Comparison of ENCODE assay signal across 8 cellular contexts in the genomic region with DNA sequence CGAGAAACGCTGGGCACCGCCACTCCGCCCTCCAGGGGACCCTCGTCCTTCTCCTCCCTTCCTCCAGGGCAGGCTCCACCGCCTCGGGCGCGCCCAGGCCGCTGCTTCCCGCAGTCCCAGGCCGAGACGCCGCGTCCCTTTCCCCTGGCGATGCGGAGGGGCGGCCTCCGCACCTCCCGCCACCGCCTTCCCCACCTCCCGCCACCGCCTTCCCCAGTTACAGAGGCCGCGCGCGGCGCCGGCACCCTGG. TPM values are rescaled to one million over a fixed set of nuclear protein-coding genes. Genes with fewer than 3 reads are reported as not detected.
DNase-seq lines count a peak whose midpoint lies in the region; FAIRE-seq lines count a peak whose summit lies in the region.

No MANE protein-coding gene starts in this region.

- H3K27ac Mint-ChIP-seq in T-helper 2 cell treated with Interferon-gamma antibody and Interleukin-4, amounts not matched to agents 5 μg/mL and 100 μg/mL, for 36 hours: peak overlapping the region; percentile 100
- peak overlapping the region; percentile 100 for H3K27ac Mint-ChIP-seq in activated T-helper 1 cell treated with anti-CD3 and anti-CD28 coated beads, Interleukin-12 subunit alpha, Interleukin-12 subunit beta, Interleukin-2, Interleukin-4 antibody, amounts not matched to agents 30 ng/mL and 10 ng/mL and 1 ng/mL, durations not matched to agents 14 hours and 24 hours and 36 hours

- H3K27me3 Mint-ChIP-seq in T-helper 2 cell treated with Interferon-gamma antibody and Interleukin-4, amounts not matched to agents 5 μg/mL and 100 μg/mL, for 36 hours (ENCODE audit: low read depth): peaks cover 2% of the 10 kb centered on the region
- peaks cover 6% of the 10 kb centered on the region for H3K27me3 Mint-ChIP-seq in activated T-helper 1 cell treated with anti-CD3 and anti-CD28 coated beads, Interleukin-12 subunit alpha, Interleukin-12 subunit beta, Interleukin-2, Interleukin-4 antibody, amounts not matched to agents 30 ng/mL and 10 ng/mL and 1 ng/mL, durations not matched to agents 14 hours and 24 hours and 36 hours (ENCODE audit: insufficient read depth)

- peak overlapping the region; percentile 86 to 99 for H3K4me3 ChIP-seq in small intestine (ENCODE audit: low read depth in 1 of 2, low read length in 2 of 2)

- H3K4me1 ChIP-seq in small intestine (ENCODE audit: control insufficient read depth in 2 of 2, insufficient read depth in 1 of 2, low read depth in 1 of 2, low read length in 1 of 2): peaks cover 11 to 15% of the 10 kb centered on the region in 2 donors

- no peaks in the 10 kb centered on the region for H3K27me3 ChIP-seq in small intestine (ENCODE audit: control insufficient read depth in 2 of 2, insufficient read depth in 2 of 2, low read length in 2 of 2)

- intact Hi-C loops in activated T-helper 1 cell treated with anti-CD3 and anti-CD28 coated beads, Interleukin-12 subunit alpha, Interleukin-12 subunit beta, Interleukin-2, Interleukin-4 antibody, amounts not matched to agents 30 ng/mL and 10 ng/mL and 1 ng/mL, durations not matched to agents 14 hours and 24 hours and 36 hours (cut with micrococcal nuclease): loop anchor here (2.0 to 10.0 kb wide), 8 partner anchors 107 to 1376 kb away; a partner anchor contains a TSS

- peaks cover 17% of the 10 kb centered on the region for H3K36me3 Mint-ChIP-seq in T-helper 2 cell treated with Interferon-gamma antibody and Interleukin-4, amounts not matched to agents 5 μg/mL and 100 μg/mL, for 36 hours (ENCODE audit: low read depth)
- peaks cover 24% of the 10 kb centered on the region for H3K36me3 Mint-ChIP-seq in activated T-helper 1 cell treated with anti-CD3 and anti-CD28 coated beads, Interleukin-12 subunit alpha, Interleukin-12 subunit beta, Interleukin-2, Interleukin-4 antibody, amounts not matched to agents 30 ng/mL and 10 ng/mL and 1 ng/mL, durations not matched to agents 14 hours and 24 hours and 36 hours (ENCODE audit: low read depth)

- WGBS in small intestine, 3 donors: 0% methylated on average over 10 to 29 of the region's 29 CpGs

- FAIRE-seq in small intestine (lab: Jason Lieb, UNC): no peak

- H3K4me1 Mint-ChIP-seq in T-helper 2 cell treated with Interferon-gamma antibody and Interleukin-4, amounts not matched to agents 5 μg/mL and 100 μg/mL, for 36 hours (ENCODE audit: low read depth): peaks cover 46% of the 10 kb centered on the region
- peaks cover 59% of the 10 kb centered on the region for H3K4me1 Mint-ChIP-seq in activated T-helper 1 cell treated with anti-CD3 and anti-CD28 coated beads, Interleukin-12 subunit alpha, Interleukin-12 subunit beta, Interleukin-2, Interleukin-4 antibody, amounts not matched to agents 30 ng/mL and 10 ng/mL and 1 ng/mL, durations not matched to agents 14 hours and 24 hours and 36 hours (ENCODE audit: low read depth)

- H3K9me3 Mint-ChIP-seq in T-helper 2 cell treated with Interferon-gamma antibody and Interleukin-4, amounts not matched to agents 5 μg/mL and 100 μg/mL, for 36 hours: no peaks in the 10 kb centered on the region
- no peaks in the 10 kb centered on the region for H3K9me3 Mint-ChIP-seq in activated T-helper 1 cell treated with anti-CD3 and anti-CD28 coated beads, Interleukin-12 subunit alpha, Interleukin-12 subunit beta, Interleukin-2, Interleukin-4 antibody, amounts not matched to agents 30 ng/mL and 10 ng/mL and 1 ng/mL, durations not matched to agents 14 hours and 24 hours and 36 hours

- no peaks in the 10 kb centered on the region for H3K9me3 ChIP-seq in small intestine (ENCODE audit: control insufficient read depth, low read depth)

- H3K4me3 Mint-ChIP-seq in T-helper 2 cell treated with Interferon-gamma antibody and Interleukin-4, amounts not matched to agents 5 μg/mL and 100 μg/mL, for 36 hours: peak overlapping the region; percentile 98
- H3K4me3 Mint-ChIP-seq in activated T-helper 1 cell treated with anti-CD3 and anti-CD28 coated beads, Interleukin-12 subunit alpha, Interleukin-12 subunit beta, Interleukin-2, Interleukin-4 antibody, amounts not matched to agents 30 ng/mL and 10 ng/mL and 1 ng/mL, durations not matched to agents 14 hours and 24 hours and 36 hours: peak overlapping the region; percentile 98

- H3K27ac ChIP-seq in small intestine (ENCODE audit: low read depth in 1 of 2, low read length in 1 of 2): peak overlapping the region; percentile 99

- peaks cover 0 to 1% of the 10 kb centered on the region in 2 donors for H3K36me3 ChIP-seq in small intestine (ENCODE audit: control insufficient read depth in 2 of 2, insufficient read depth in 2 of 2, low read length in 2 of 2)

- no peak for DNase-seq in T-helper 2 cell treated with Interferon-gamma antibody and Interleukin-4, amounts not matched to agents 5 μg/mL and 100 μg/mL, for 36 hours (ENCODE audit: low spot score)
- DNase-seq in T-helper 2 cell (no peak), hepatic stellate cell (ENCODE audit: low spot score) (peak; percentile 32), small intestine (no peak), NCI-H446 treated with DMSO at 0.1 percent for 48 hours (lab: John Stamatoyannopoulos, UW) (no peak), cerebellar cortex (ENCODE audit: low spot score) (no peak), NCI-H2107 treated with DMSO at 0.1 percent for 48 hours (lab: John Stamatoyannopoulos, UW; ENCODE audit: unreplicated experiment) (no peak)
- DNase-seq in activated T-helper 1 cell treated with anti-CD3 and anti-CD28 coated beads, Interleukin-12 subunit alpha, Interleukin-12 subunit beta, Interleukin-2, Interleukin-4 antibody, amounts not matched to agents 30 ng/mL and 10 ng/mL and 1 ng/mL, durations not matched to agents 14 hours and 24 hours and 36 hours (ENCODE audit: low spot score): no peak

RNA-seq across cellular contexts. Expression of a gene that starts 0.2 kb away (rescaled TPM):
- 412 and 422 TPM in 2 replicates for total RNA-seq in activated T-helper 1 cell treated with anti-CD3 and anti-CD28 coated beads, Interleukin-12 subunit alpha, Interleukin-12 subunit beta, Interleukin-2, Interleukin-4 antibody, amounts not matched to agents 30 ng/mL and 10 ng/mL and 1 ng/mL, durations not matched to agents 14 hours and 24 hours and 36 hours
- 100 to 1,000 TPM; 483 to 881 (median 628) TPM for polyA plus RNA-seq in small intestine

RNA-seq across cellular contexts. Expression of a gene that starts 48.1 kb away (rescaled TPM):
- not detected in 2 replicates for total RNA-seq in activated T-helper 1 cell treated with anti-CD3 and anti-CD28 coated beads, Interleukin-12 subunit alpha, Interleukin-12 subunit beta, Interleukin-2, Interleukin-4 antibody, amounts not matched to agents 30 ng/mL and 10 ng/mL and 1 ng/mL, durations not matched to agents 14 hours and 24 hours and 36 hours
- 10 to 100 TPM in 2 of 3 donors, 1 to 10 TPM in 1; 6.5 to 25.7 (median 12.1) TPM for polyA plus RNA-seq in small intestine
